ENCODE assay signal across 18 cellular contexts in the genomic region with DNA sequence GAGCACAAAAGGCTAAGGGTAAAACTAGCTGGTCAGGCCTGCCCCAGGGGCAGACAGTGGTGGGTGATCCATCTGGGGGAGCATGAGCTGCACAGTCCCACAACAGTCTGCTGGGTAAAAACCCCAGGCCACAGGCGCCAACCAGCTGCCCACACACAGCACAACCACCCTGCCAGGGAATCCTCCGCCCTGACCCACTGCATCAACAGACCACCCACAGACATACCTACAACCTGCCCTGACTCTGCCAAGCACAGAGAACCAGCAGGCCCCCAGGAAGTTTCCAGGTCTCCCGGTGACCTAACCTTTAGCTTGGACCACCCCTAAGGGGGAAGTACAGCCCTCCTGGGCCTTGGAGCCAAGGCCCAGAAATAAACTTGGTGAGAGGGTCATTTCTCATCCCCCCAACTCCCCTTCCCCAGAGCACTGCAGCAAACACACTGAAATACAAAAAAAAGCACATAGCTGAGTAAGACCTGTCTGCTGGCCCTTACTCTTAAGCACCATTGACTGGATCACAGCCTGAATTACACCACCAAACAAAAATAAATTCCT.
DNase-seq lines count a peak whose midpoint lies in the region; ATAC-seq, FAIRE-seq and TF ChIP-seq lines count a peak whose summit lies in the region.
"Had no signal": no experiment of that assay in that cellular context is flagged by ENCODE, and none has a peak within 500 bp of the region (broad histone marks: within the 10 kb centered on the region; RNA-seq: fewer than 3 reads in every experiment).

No MANE protein-coding gene starts in this region.

- no peak for TF ChIP-seq POLR2A in HepG2 (IDR thresholded peaks at IDR 0.05; ENCODE audit: insufficient read depth in 1 of 2, low read depth in 2 of 2, low read length in 2 of 2)
- TF ChIP-seq POLR2A in right lobe of liver (IDR thresholded peaks at IDR 0.05): no peak

- BruUV-seq in HepG2 (replicated peaks; lab: Mats Ljungman, UMichigan): no TSS peak

- TF ChIP-seq CTCF in HepG2 (CRISPR knock-in tag; IDR thresholded peaks at IDR 0.05) (no peak), right lobe of liver (IDR thresholded peaks at IDR 0.05) (no peak), ascending aorta (IDR thresholded peaks at IDR 0.05) (no peak)

- H3K27ac Mint-ChIP-seq in naive B cell: peak overlapping the region in 4 of 6 donors; percentile 32 to 73 (median 55)
- peak overlapping the region; percentile 63 for H3K27ac Mint-ChIP-seq in stimulated activated naive B cell treated with anti-CD40 and anti-IgM and Interleukin-4, amounts not matched to agents 10 μg/mL and 1 μg/mL and 100 μg/mL, for 72 hours

- H3K4me3 ChIP-seq in HepG2 (replicated peaks in 1 of 3; ENCODE audit: insufficient read depth in 1 of 3, low read depth in 2 of 3, low read length in 3 of 3) (no peak overlapping the region), right lobe of liver (no peak overlapping the region), SJCRH30 (no peak overlapping the region), ascending aorta (no peak overlapping the region)
- H3K4me3 ChIP-seq: GM23248, SK-N-MC had no signal

- no peaks in the 10 kb centered on the region for H4K20me1 ChIP-seq in HepG2 (ENCODE audit: insufficient read depth, low read length)

- in situ Hi-C loops in HepG2 (cut with HindIII; ENCODE audit: extremely low pct_ligation_motif_present, low pct_unique_long_range_greater_than_20kb): no loop called here

- DNase-seq in HepG2 (ENCODE audit: low spot score) (no peak), right lobe of liver (no peak), SJCRH30 (peak; percentile 48 to 58), naive B cell (no peak), GOT3 (lab: John Stamatoyannopoulos, UW) (no peak), ascending aorta (ENCODE audit: low spot score in 2 of 2) (no peak)
- no peak for DNase-seq in stimulated activated naive B cell treated with anti-CD40 and anti-IgM and Interleukin-4, amounts not matched to agents 10 μg/mL and 1 μg/mL and 100 μg/mL, for 72 hours
- DNase-seq: Caco-2, DMS53, GM23248, KBM-7, NCI-H1436, NCI-H2029, NCI-H2171 treated with DMSO at 0.1 percent for 48 hours, NCI-H510A, NCI-H774 had no signal

- TF ChIP-seq RAD21 in HepG2 (CRISPR knock-in tag; IDR thresholded peaks at IDR 0.05): no peak

- ATAC-seq in HepG2: peak; percentile 23; the same call in 1 of the 3 replicates
- no peak for ATAC-seq in right lobe of liver
- no peak for ATAC-seq in naive B cell (ENCODE audit: low read depth in 2 of 2)
- ATAC-seq in stimulated activated naive B cell treated with anti-CD40 and anti-IgM and Interleukin-4, amounts not matched to agents 10 μg/mL and 1 μg/mL and 100 μg/mL, for 72 hours (replicated peaks): peak; percentile 28
- ATAC-seq in GM19452 (IDR thresholded peaks at IDR 0.05; ENCODE audit: unreplicated experiment): no peak

- no peaks in the 10 kb centered on the region for H3K27me3 Mint-ChIP-seq in naive B cell
- H3K27me3 Mint-ChIP-seq in stimulated activated naive B cell treated with anti-CD40 and anti-IgM and Interleukin-4, amounts not matched to agents 10 μg/mL and 1 μg/mL and 100 μg/mL, for 72 hours: no peaks in the 10 kb centered on the region

- no peak overlapping the region for H3K9ac ChIP-seq in HepG2 (ENCODE audit: insufficient read depth, low read depth, low read length)
- H3K9ac ChIP-seq: GM23248 had no signal

- TF ChIP-seq EP300 in HepG2 (IDR thresholded peaks at IDR 0.05; ENCODE audit: low read depth in 2 of 2, low read length in 2 of 2) (no peak), HepG2 (CRISPR knock-in tag; IDR thresholded peaks at IDR 0.05; ENCODE audit: borderline replicate concordance) (no peak)

- peaks cover 2 to 21% of the 10 kb centered on the region in 2 experiments; a peak in 4 of 5 replicates for H3K27me3 ChIP-seq in HepG2 (ENCODE audit: control insufficient read depth in 1 of 2, insufficient read depth in 2 of 2, low read length in 2 of 2)
- no peaks in the 10 kb centered on the region for H3K27me3 ChIP-seq in right lobe of liver
- H3K27me3 ChIP-seq in SJCRH30: no peaks in the 10 kb centered on the region
- no peaks in the 10 kb centered on the region for H3K27me3 ChIP-seq in ascending aorta

- CTCF ChIA-PET in HepG2 (lab: Yijun Ruan, JAX; ENCODE audit: low intra/inter-chr PET ratio, low total read pairs): no interaction called here

- peaks cover 6 to 29% (median 11%) of the 10 kb centered on the region in 7 donors for H3K9me3 Mint-ChIP-seq in naive B cell
- H3K9me3 Mint-ChIP-seq in stimulated activated naive B cell treated with anti-CD40 and anti-IgM and Interleukin-4, amounts not matched to agents 10 μg/mL and 1 μg/mL and 100 μg/mL, for 72 hours: peaks cover 5 to 7% of the 10 kb centered on the region in 2 donors

- H3K36me3 ChIP-seq in HepG2 (replicated peaks in 1 of 2; ENCODE audit: control insufficient read depth in 1 of 2, insufficient read depth in 2 of 2, low read length in 2 of 2): no peaks in the 10 kb centered on the region
- no peaks in the 10 kb centered on the region for H3K36me3 ChIP-seq in right lobe of liver
- no peaks in the 10 kb centered on the region for H3K36me3 ChIP-seq in SJCRH30
- H3K36me3 ChIP-seq in ascending aorta: no peaks in the 10 kb centered on the region

- no peaks in the 10 kb centered on the region for H3K79me2 ChIP-seq in HepG2 (ENCODE audit: insufficient read depth, low read length)

- 68% methylated on average over 2 of the region's 3 CpGs for WGBS in HepG2 (ENCODE audit: low lambda C conversion rate)
- WGBS in right lobe of liver (ENCODE audit: insufficient coverage, low coverage, low lambda C conversion rate, missing lambda C conversion rate): no CpG with 5 or more reads among the region's 3 CpGs

- peaks cover 5 to 7% of the 10 kb centered on the region in 2 donors for H3K36me3 Mint-ChIP-seq in naive B cell
- peaks cover 8 to 10% of the 10 kb centered on the region in 2 donors for H3K36me3 Mint-ChIP-seq in stimulated activated naive B cell treated with anti-CD40 and anti-IgM and Interleukin-4, amounts not matched to agents 10 μg/mL and 1 μg/mL and 100 μg/mL, for 72 hours

- H3K9me3 ChIP-seq in HepG2 (ENCODE audit: low read length) (no peaks in the 10 kb centered on the region), right lobe of liver (no peaks in the 10 kb centered on the region), SJCRH30 (replicated peaks) (no peaks in the 10 kb centered on the region), ascending aorta (no peaks in the 10 kb centered on the region)
- H3K9me3 ChIP-seq: Caco-2 had no signal

- no peak overlapping the region for H2AFZ ChIP-seq in HepG2 (ENCODE audit: low read length)
- H2AFZ ChIP-seq: GM23248 had no signal

- H3K27ac ChIP-seq in HepG2 (ENCODE audit: extremely low read length, insufficient read depth, low read length): no peak overlapping the region
- H3K27ac ChIP-seq in right lobe of liver: no peak overlapping the region
- no peak overlapping the region; the same call in 1 of the 2 replicates for H3K27ac ChIP-seq in SJCRH30
- no peak overlapping the region for H3K27ac ChIP-seq in ascending aorta
- H3K27ac ChIP-seq: GM23248, SK-N-MC had no signal

- POLR2A ChIA-PET in HepG2 (lab: Yijun Ruan, JAX): no interaction called here

- no peaks in the 10 kb centered on the region for H3K4me1 ChIP-seq in HepG2 (ENCODE audit: insufficient read depth, low read length)
- no peaks in the 10 kb centered on the region for H3K4me1 ChIP-seq in right lobe of liver
- no peaks in the 10 kb centered on the region for H3K4me1 ChIP-seq in SJCRH30
- H3K4me1 ChIP-seq in ascending aorta: no peaks in the 10 kb centered on the region
- H3K4me1 ChIP-seq: Caco-2 had no signal

- peak overlapping the region in 5 of 8 donors; percentile 10 to 52 (median 40) for H3K4me3 Mint-ChIP-seq in naive B cell
- H3K4me3 Mint-ChIP-seq in stimulated activated naive B cell treated with anti-CD40 and anti-IgM and Interleukin-4, amounts not matched to agents 10 μg/mL and 1 μg/mL and 100 μg/mL, for 72 hours: peak overlapping the region; percentile 14 to 56

- no peak overlapping the region for H3K4me2 ChIP-seq in HepG2 (ENCODE audit: low read depth, low read length)

- peaks cover 72 to 91% (median 91%) of the 10 kb centered on the region in 3 donors for H3K4me1 Mint-ChIP-seq in naive B cell
- H3K4me1 Mint-ChIP-seq in stimulated activated naive B cell treated with anti-CD40 and anti-IgM and Interleukin-4, amounts not matched to agents 10 μg/mL and 1 μg/mL and 100 μg/mL, for 72 hours: peaks cover 74 to 91% of the 10 kb centered on the region in 2 donors

- FAIRE-seq in HepG2 (lab: Jason Lieb, UNC): no peak

- intact Hi-C loops in HepG2 (cut with micrococcal nuclease; ENCODE audit: unreplicated experiment) (no loop called here), right lobe of liver (cut with DNase I) (no loop called here), ascending aorta (cut with DNase I) (no loop called here)

TF ChIP-seq in HepG2, 621 proteins besides CTCF, POLR2A, EP300 and RAD21:
- TF ChIP-seq SKI (IDR thresholded peaks at IDR 0.05; ENCODE audit: partially characterized antibody): no peak

Comparison
In these comparisons a context has a peak if more than half of its experiments do, and no peak if none do; other contexts are left out.
1. ATAC-seq: peak in HepG2 (single experiment) and stimulated activated naive B cell treated with anti-CD40 and anti-IgM and Interleukin-4, amounts not matched to agents 10 μg/mL and 1 μg/mL and 100 μg/mL, for 72 hours (2 of 2); none in right lobe of liver (0 of 4), naive B cell (0 of 2) and GM19452 (single experiment).
2. DNase-seq: peak in SJCRH30 (2 of 2); none in HepG2 (single experiment), right lobe of liver (0 of 3), naive B cell (single experiment), stimulated activated naive B cell treated with anti-CD40 and anti-IgM and Interleukin-4, amounts not matched to agents 10 μg/mL and 1 μg/mL and 100 μg/mL, for 72 hours (single experiment), GOT3 (single experiment) and ascending aorta (0 of 2).